Comparison of ENCODE assay signal across 1 cellular context in the genomic region with DNA sequence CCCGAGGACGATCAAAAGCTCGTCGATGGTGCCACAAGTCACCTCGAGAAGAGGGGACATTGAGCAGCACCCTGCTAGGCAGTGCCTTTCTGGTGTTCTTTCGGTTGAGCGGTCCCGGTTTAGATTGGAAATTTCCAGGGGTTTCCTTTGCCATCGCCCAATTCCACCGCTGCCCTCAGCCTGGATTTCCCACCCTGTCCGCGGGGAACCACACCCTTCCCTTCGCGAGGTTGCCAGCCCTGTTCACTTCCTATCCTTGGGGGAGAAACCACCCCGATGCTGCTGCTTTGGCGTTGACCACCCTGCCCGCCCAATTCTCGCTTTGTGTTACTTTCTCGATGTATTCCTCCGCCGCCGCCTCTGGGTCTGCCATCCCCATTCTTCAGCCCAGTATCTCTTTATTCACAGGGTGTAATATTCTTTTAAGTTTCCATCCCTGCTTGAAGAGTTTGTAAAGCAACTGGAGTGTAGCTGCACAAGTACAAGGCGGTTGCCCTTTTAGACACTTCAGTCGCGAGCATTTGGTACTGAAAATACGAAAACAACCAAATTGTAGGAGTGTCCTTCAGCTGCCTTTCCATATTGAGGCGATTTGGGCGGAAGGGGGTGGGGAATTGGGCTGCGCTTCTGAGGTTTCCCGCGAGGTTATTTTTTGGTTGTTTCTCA.
TF ChIP-seq lines count a peak whose summit lies in the region.

No MANE protein-coding gene starts in this region.

TF ChIP-seq in GM12878, 131 proteins besides CTCF, POLR2A, EP300 and RAD21 (continued from another document):
- TF ChIP-seq, protein P1, sequence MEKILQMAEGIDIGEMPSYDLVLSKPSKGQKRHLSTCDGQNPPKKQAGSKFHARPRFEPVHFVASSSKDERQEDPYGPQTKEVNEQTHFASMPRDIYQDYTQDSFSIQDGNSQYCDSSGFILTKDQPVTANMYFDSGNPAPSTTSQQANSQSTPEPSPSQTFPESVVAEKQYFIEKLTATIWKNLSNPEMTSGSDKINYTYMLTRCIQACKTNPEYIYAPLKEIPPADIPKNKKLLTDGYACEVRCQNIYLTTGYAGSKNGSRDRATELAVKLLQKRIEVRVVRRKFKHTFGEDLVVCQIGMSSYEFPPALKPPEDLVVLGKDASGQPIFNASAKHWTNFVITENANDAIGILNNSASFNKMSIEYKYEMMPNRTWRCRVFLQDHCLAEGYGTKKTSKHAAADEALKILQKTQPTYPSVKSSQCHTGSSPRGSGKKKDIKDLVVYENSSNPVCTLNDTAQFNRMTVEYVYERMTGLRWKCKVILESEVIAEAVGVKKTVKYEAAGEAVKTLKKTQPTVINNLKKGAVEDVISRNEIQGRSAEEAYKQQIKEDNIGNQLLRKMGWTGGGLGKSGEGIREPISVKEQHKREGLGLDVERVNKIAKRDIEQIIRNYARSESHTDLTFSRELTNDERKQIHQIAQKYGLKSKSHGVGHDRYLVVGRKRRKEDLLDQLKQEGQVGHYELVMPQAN (conservative IDR thresholded peaks at IDR 0.05): peak; percentile 18; the same call in 1 of the 2 replicates
- TF ChIP-seq CBX3 (IDR thresholded peaks at IDR 0.05; ENCODE audit: borderline replicate concordance, low read depth): no peak
